1 cellular context compared by ENCODE assay signal in genomic region chr19:48713864-48714755, GRCh38.
TF ChIP-seq lines count a peak whose summit lies in the region.

No MANE protein-coding gene starts in this region.

TF ChIP-seq in K562, 482 proteins besides CTCF, POLR2A, EP300 and RAD21 (continued from another document and continues in another):
- TF ChIP-seq, protein P1, sequence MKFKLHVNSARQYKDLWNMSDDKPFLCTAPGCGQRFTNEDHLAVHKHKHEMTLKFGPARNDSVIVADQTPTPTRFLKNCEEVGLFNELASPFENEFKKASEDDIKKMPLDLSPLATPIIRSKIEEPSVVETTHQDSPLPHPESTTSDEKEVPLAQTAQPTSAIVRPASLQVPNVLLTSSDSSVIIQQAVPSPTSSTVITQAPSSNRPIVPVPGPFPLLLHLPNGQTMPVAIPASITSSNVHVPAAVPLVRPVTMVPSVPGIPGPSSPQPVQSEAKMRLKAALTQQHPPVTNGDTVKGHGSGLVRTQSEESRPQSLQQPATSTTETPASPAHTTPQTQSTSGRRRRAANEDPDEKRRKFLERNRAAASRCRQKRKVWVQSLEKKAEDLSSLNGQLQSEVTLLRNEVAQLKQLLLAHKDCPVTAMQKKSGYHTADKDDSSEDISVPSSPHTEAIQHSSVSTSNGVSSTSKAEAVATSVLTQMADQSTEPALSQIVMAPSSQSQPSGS (CRISPR knock-in tag; IDR thresholded peaks at IDR 0.05): no peak
- TF ChIP-seq EGR1 (conservative IDR thresholded peaks at IDR 0.05): peak; percentile 56
- peak; percentile 63; the same call in 1 of the 2 replicates for TF ChIP-seq ARID3B (CRISPR knock-in tag; IDR thresholded peaks at IDR 0.05; ENCODE audit: borderline replicate concordance)
- TF ChIP-seq HIVEP1 (CRISPR knock-in tag; IDR thresholded peaks at IDR 0.05): no peak
- no peak for TF ChIP-seq MCM2 (IDR thresholded peaks at IDR 0.05; ENCODE audit: low read depth)
- peak; percentile 80 for TF ChIP-seq FOS (IDR thresholded peaks at IDR 0.05; ENCODE audit: extremely low read depth, insufficient read length)
- TF ChIP-seq PHF20 (IDR thresholded peaks at IDR 0.05; ENCODE audit: partially characterized antibody): no peak
- no peak for TF ChIP-seq ZNF324 (CRISPR knock-in tag; IDR thresholded peaks at IDR 0.05)
- TF ChIP-seq ZC3H4 (CRISPR knock-in tag; IDR thresholded peaks at IDR 0.05; ENCODE audit: borderline replicate concordance): no peak
- peak; percentile 53 for TF ChIP-seq RBFOX2 (IDR thresholded peaks at IDR 0.05; ENCODE audit: low read depth, low read length)
- TF ChIP-seq, protein P2, sequence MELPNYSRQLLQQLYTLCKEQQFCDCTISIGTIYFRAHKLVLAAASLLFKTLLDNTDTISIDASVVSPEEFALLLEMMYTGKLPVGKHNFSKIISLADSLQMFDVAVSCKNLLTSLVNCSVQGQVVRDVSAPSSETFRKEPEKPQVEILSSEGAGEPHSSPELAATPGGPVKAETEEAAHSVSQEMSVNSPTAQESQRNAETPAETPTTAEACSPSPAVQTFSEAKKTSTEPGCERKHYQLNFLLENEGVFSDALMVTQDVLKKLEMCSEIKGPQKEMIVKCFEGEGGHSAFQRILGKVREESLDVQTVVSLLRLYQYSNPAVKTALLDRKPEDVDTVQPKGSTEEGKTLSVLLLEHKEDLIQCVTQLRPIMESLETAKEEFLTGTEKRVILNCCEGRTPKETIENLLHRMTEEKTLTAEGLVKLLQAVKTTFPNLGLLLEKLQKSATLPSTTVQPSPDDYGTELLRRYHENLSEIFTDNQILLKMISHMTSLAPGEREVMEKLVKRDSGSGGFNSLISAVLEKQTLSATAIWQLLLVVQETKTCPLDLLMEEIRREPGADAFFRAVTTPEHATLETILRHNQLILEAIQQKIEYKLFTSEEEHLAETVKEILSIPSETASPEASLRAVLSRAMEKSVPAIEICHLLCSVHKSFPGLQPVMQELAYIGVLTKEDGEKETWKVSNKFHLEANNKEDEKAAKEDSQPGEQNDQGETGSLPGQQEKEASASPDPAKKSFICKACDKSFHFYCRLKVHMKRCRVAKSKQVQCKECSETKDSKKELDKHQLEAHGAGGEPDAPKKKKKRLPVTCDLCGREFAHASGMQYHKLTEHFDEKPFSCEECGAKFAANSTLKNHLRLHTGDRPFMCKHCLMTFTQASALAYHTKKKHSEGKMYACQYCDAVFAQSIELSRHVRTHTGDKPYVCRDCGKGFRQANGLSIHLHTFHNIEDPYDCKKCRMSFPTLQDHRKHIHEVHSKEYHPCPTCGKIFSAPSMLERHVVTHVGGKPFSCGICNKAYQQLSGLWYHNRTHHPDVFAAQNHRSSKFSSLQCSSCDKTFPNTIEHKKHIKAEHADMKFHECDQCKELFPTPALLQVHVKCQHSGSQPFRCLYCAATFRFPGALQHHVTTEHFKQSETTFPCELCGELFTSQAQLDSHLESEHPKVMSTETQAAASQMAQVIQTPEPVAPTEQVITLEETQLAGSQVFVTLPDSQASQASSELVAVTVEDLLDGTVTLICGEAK (IDR thresholded peaks at IDR 0.05): 0 out of 2 replicates have a peak, but pooled peaks have one; percentile 38
- TF ChIP-seq, protein P2 (CRISPR knock-in tag; IDR thresholded peaks at IDR 0.05): no peak
- TF ChIP-seq, protein P3, sequence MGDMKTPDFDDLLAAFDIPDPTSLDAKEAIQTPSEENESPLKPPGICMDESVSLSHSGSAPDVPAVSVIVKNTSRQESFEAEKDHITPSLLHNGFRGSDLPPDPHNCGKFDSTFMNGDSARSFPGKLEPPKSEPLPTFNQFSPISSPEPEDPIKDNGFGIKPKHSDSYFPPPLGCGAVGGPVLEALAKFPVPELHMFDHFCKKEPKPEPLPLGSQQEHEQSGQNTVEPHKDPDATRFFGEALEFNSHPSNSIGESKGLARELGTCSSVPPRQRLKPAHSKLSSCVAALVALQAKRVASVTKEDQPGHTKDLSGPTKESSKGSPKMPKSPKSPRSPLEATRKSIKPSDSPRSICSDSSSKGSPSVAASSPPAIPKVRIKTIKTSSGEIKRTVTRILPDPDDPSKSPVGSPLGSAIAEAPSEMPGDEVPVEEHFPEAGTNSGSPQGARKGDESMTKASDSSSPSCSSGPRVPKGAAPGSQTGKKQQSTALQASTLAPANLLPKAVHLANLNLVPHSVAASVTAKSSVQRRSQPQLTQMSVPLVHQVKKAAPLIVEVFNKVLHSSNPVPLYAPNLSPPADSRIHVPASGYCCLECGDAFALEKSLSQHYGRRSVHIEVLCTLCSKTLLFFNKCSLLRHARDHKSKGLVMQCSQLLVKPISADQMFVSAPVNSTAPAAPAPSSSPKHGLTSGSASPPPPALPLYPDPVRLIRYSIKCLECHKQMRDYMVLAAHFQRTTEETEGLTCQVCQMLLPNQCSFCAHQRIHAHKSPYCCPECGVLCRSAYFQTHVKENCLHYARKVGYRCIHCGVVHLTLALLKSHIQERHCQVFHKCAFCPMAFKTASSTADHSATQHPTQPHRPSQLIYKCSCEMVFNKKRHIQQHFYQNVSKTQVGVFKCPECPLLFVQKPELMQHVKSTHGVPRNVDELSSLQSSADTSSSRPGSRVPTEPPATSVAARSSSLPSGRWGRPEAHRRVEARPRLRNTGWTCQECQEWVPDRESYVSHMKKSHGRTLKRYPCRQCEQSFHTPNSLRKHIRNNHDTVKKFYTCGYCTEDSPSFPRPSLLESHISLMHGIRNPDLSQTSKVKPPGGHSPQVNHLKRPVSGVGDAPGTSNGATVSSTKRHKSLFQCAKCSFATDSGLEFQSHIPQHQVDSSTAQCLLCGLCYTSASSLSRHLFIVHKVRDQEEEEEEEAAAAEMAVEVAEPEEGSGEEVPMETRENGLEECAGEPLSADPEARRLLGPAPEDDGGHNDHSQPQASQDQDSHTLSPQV (IDR thresholded peaks at IDR 0.05): no peak
- TF ChIP-seq CREM (IDR thresholded peaks at IDR 0.05; ENCODE audit: low read depth): peak; percentile 70
- no peak for TF ChIP-seq MCM3 (IDR thresholded peaks at IDR 0.05)
- TF ChIP-seq TOE1 (IDR thresholded peaks at IDR 0.05; ENCODE audit: borderline replicate concordance): peak; percentile 47; the same call in 1 of the 2 replicates
- TF ChIP-seq TOE1 (CRISPR knock-in tag; IDR thresholded peaks at IDR 0.05; ENCODE audit: borderline replicate concordance, low read depth): no peak
- TF ChIP-seq RB1 (IDR thresholded peaks at IDR 0.05; ENCODE audit: low read depth): peak; percentile 78
- no peak for TF ChIP-seq STAT5B (CRISPR knock-in tag; IDR thresholded peaks at IDR 0.05)
- 0 out of 2 replicates have a peak, but pooled peaks have one; percentile 28 for TF ChIP-seq ERF (CRISPR knock-in tag; IDR thresholded peaks at IDR 0.05)
- no peak for TF ChIP-seq FUS (optimal IDR thresholded peaks at IDR 0.05; ENCODE audit: low read depth, low read length)
- TF ChIP-seq GTF2F1 (IDR thresholded peaks at IDR 0.05; ENCODE audit: low read depth, low read length): no peak
- TF ChIP-seq ILK (tag; IDR thresholded peaks at IDR 0.05; ENCODE audit: borderline replicate concordance, low read depth): no peak
- TF ChIP-seq SIN3B (IDR thresholded peaks at IDR 0.05; ENCODE audit: low read depth): 0 out of 2 replicates have a peak, but pooled peaks have one; percentile 27
- TF ChIP-seq ZNF780A (CRISPR knock-in tag; IDR thresholded peaks at IDR 0.05): no peak
- TF ChIP-seq ZFP1 (CRISPR knock-in tag; IDR thresholded peaks at IDR 0.05): no peak
- TF ChIP-seq SMAD2 (IDR thresholded peaks at IDR 0.05; ENCODE audit: low read depth, low read length): no peak
- no peak for TF ChIP-seq ETV1 (tag; conservative IDR thresholded peaks at IDR 0.05; ENCODE audit: low read depth)
- TF ChIP-seq HNRNPH1 (optimal IDR thresholded peaks at IDR 0.05; ENCODE audit: low read depth, low read length): no peak
- no peak for TF ChIP-seq NFXL1 (CRISPR knock-in tag; IDR thresholded peaks at IDR 0.05)
- peak; percentile 50; the same call in 1 of the 2 replicates for TF ChIP-seq CHD2 (IDR thresholded peaks at IDR 0.05; ENCODE audit: low read depth, low read length)
- TF ChIP-seq FOXA3 (CRISPR knock-in tag; conservative IDR thresholded peaks at IDR 0.05 in 1 of 2, IDR thresholded peaks at IDR 0.05 in 1 of 2): 0 out of 4 replicates have a peak, but pooled peaks of 1 of the 2 experiments have one; percentile 26
- TF ChIP-seq, protein P4, sequence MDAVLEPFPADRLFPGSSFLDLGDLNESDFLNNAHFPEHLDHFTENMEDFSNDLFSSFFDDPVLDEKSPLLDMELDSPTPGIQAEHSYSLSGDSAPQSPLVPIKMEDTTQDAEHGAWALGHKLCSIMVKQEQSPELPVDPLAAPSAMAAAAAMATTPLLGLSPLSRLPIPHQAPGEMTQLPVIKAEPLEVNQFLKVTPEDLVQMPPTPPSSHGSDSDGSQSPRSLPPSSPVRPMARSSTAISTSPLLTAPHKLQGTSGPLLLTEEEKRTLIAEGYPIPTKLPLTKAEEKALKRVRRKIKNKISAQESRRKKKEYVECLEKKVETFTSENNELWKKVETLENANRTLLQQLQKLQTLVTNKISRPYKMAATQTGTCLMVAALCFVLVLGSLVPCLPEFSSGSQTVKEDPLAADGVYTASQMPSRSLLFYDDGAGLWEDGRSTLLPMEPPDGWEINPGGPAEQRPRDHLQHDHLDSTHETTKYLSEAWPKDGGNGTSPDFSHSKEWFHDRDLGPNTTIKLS (IDR thresholded peaks at IDR 0.05; ENCODE audit: borderline replicate concordance, low read depth): no peak
- no peak for TF ChIP-seq BMI1 (IDR thresholded peaks at IDR 0.05; ENCODE audit: low read length)
- TF ChIP-seq, protein P5, sequence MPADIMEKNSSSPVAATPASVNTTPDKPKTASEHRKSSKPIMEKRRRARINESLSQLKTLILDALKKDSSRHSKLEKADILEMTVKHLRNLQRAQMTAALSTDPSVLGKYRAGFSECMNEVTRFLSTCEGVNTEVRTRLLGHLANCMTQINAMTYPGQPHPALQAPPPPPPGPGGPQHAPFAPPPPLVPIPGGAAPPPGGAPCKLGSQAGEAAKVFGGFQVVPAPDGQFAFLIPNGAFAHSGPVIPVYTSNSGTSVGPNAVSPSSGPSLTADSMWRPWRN (IDR thresholded peaks at IDR 0.05; ENCODE audit: low read depth): no peak
- TF ChIP-seq STAT5A (IDR thresholded peaks at IDR 0.05; ENCODE audit: borderline replicate concordance, low read length): no peak
- no peak for TF ChIP-seq ZHX1 (conservative IDR thresholded peaks at IDR 0.05; ENCODE audit: low read length)
- TF ChIP-seq MIER1 (IDR thresholded peaks at IDR 0.05; ENCODE audit: low read depth): no peak
- no peak for TF ChIP-seq ESRRB (CRISPR knock-in tag; IDR thresholded peaks at IDR 0.05; ENCODE audit: borderline replicate concordance)
- no peak for TF ChIP-seq STAG1 (CRISPR knock-in tag; IDR thresholded peaks at IDR 0.05; ENCODE audit: borderline replicate concordance)
- TF ChIP-seq SMAD4 (CRISPR knock-in tag; conservative IDR thresholded peaks at IDR 0.05): no peak
- no peak for TF ChIP-seq ARNT (IDR thresholded peaks at IDR 0.05)
- TF ChIP-seq SAP30 (IDR thresholded peaks at IDR 0.05; ENCODE audit: borderline replicate concordance, insufficient read depth, low read depth, low read length, poor library complexity, severe bottlenecking): no peak
- no peak for TF ChIP-seq IFI16 (CRISPR knock-in tag; IDR thresholded peaks at IDR 0.05)
- TF ChIP-seq KLF1 (tag; IDR thresholded peaks at IDR 0.05): no peak
- TF ChIP-seq ZNF224 (CRISPR knock-in tag; IDR thresholded peaks at IDR 0.05): no peak
